Comparison of ENCODE assay signal across 2 cellular contexts in genomic region chr1:56777972-56778371, GRCh38.
A peak's percentile ranks its signal among the peaks of the same experiment; 100 is the strongest.
TF ChIP-seq lines count a peak whose summit lies in the region.

No MANE protein-coding gene starts in this region.

TF ChIP-seq in liver, 16 proteins besides CTCF, POLR2A, EP300 and RAD21 (continued from another document):
- TF ChIP-seq ZBTB33 (IDR thresholded peaks at IDR 0.05) (no peak), EGR1 (IDR thresholded peaks at IDR 0.05; ENCODE audit: low read depth in 2 of 2) (no peak), MAX (IDR thresholded peaks at IDR 0.05) (no peak), SP1 (IDR thresholded peaks at IDR 0.05) (peak; percentile 12), JUND (IDR thresholded peaks at IDR 0.05) (no peak), GABPA (IDR thresholded peaks at IDR 0.05 in 1 of 2, conservative IDR thresholded peaks at IDR 0.05 in 1 of 2) (no peak), HNF4A (conservative IDR thresholded peaks at IDR 0.05) (peak in 1 of 2 donors; percentile 14), NR2F2 (IDR thresholded peaks at IDR 0.05) (no peak), HNF4G (IDR thresholded peaks at IDR 0.05) (no peak)

TF ChIP-seq in HepG2, 621 proteins besides CTCF, POLR2A, EP300 and RAD21 (continued from another document):
- TF ChIP-seq SNAPC4 (CRISPR knock-in tag; IDR thresholded peaks at IDR 0.05) (no peak), ZSCAN30 (CRISPR knock-in tag; IDR thresholded peaks at IDR 0.05) (no peak), CHD4 (IDR thresholded peaks at IDR 0.05; ENCODE audit: borderline replicate concordance, low read length) (no peak), MYC (CRISPR knock-in tag; IDR thresholded peaks at IDR 0.05; ENCODE audit: borderline replicate concordance) (no peak), PAF1 (CRISPR knock-in tag; IDR thresholded peaks at IDR 0.05) (no peak), ADNP (CRISPR knock-in tag; IDR thresholded peaks at IDR 0.05) (no peak), ISL2 (CRISPR knock-in tag; IDR thresholded peaks at IDR 0.05) (no peak), PBX3 (CRISPR knock-in tag; IDR thresholded peaks at IDR 0.05; ENCODE audit: borderline replicate concordance) (no peak), SMAD3 (CRISPR knock-in tag; IDR thresholded peaks at IDR 0.05) (no peak), ZNF775 (CRISPR knock-in tag; IDR thresholded peaks at IDR 0.05; ENCODE audit: borderline replicate concordance) (no peak)
